23 cellular contexts compared by ENCODE assay signal in the genomic region with DNA sequence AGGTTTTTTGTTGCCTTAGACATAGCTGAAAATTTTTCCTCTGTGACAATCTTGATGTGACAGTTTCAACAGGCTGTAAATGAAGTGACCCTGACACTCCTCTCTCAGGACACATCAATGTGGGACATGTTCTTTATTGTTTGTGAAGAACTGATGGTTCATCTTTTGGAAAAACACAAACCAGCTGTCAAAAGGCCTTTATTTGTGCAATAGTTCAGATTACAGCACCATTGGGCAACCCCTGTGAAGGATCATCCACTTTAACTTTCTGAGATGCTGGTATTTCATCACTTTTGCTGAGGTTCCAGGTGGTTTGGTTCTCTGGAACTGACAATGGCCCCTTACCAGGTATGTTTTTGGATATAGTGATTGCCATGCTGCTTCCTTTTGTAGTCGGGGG. TPM values are rescaled to one million over a fixed set of nuclear protein-coding genes. Genes with fewer than 3 reads are reported as not detected.
DNase-seq lines count a peak whose midpoint lies in the region; ATAC-seq and TF ChIP-seq lines count a peak whose summit lies in the region.
"Had no signal": no experiment of that assay in that cellular context is flagged by ENCODE, and none has a peak within 500 bp of the region (broad histone marks: within the 10 kb centered on the region; RNA-seq: fewer than 3 reads in every experiment).

No MANE protein-coding gene starts in this region.

- DNase-seq in adipocyte (ENCODE audit: low read depth) (peak; percentile 82), fibroblast of gingiva (ENCODE audit: low read depth) (peak; percentile 50), left lobe of liver (ENCODE audit: low spot score) (peak; percentile 62), renal cortical epithelial cell (ENCODE audit: low read depth) (peak; percentile 15), A673 (ENCODE audit: low spot score) (no peak), coronary artery (ENCODE audit: low spot score) (no peak), NCI-H1436 (lab: John Stamatoyannopoulos, UW) (no peak)
- no peak for DNase-seq in activated effector memory CD4-positive, alpha-beta T cell treated with anti-CD3 and anti-CD28 coated beads, Interleukin-2, amount 50 U/mL, for 16 hours
- DNase-seq: Caco-2; CD4-positive, alpha-beta T cell; DMS 273 treated with DMSO at 0.1 percent for 48 hours; DMS79 treated with DMSO at 0.1 percent for 48 hours; H9; HFFc6; KBM-7; NCI-H1694 treated with DMSO at 0.1 percent for 48 hours; NCI-H2107; NCI-H446 treated with DMSO at 0.1 percent for 48 hours; NCI-H526 treated with DMSO at 0.1 percent for 48 hours; OCI-M1 had no signal

- intact Hi-C loops in A673 (cut with micrococcal nuclease; ENCODE audit: unreplicated experiment): no loop called here

- no peak overlapping the region for H3K9ac ChIP-seq in adipocyte (ENCODE audit: low read length)

- H3K36me3 ChIP-seq in adipocyte (ENCODE audit: control insufficient read depth, insufficient read depth, low read length, severe bottlenecking): no peaks in the 10 kb centered on the region
- H3K36me3 ChIP-seq in A673 (ENCODE audit: insufficient read depth, low read length, poor library complexity, severe bottlenecking): no peaks in the 10 kb centered on the region
- H3K36me3 ChIP-seq: SJSA1 had no signal

- H3K9me3 ChIP-seq in adipocyte (ENCODE audit: control insufficient read depth, low read length): no peaks in the 10 kb centered on the region
- no peaks in the 10 kb centered on the region for H3K9me3 ChIP-seq in A673 (ENCODE audit: low read depth, low read length, poor library complexity, severe bottlenecking)
- H3K9me3 ChIP-seq: A549, Caco-2, SJSA1 had no signal

- no peak overlapping the region for H3K27ac ChIP-seq in A673 (ENCODE audit: low read depth, low read length, poor library complexity, severe bottlenecking)
- H3K27ac ChIP-seq in coronary artery: no peak overlapping the region
- H3K27ac ChIP-seq: A549, HL-60, SJSA1 had no signal

- TF ChIP-seq CTCF in A673 (conservative IDR thresholded peaks at IDR 0.05; ENCODE audit: low read depth, low read length) (no peak), coronary artery (IDR thresholded peaks at IDR 0.05) (no peak)

- peak; percentile 64 for ATAC-seq in left lobe of liver
- ATAC-seq: A549 had no signal

- BruUV-seq in A673 (replicated peaks; lab: Mats Ljungman, UMichigan): no TSS peak

- CTCF ChIA-PET in A673 (lab: Charles Lee): no interaction called here

- H3K27me3 ChIP-seq in adipocyte (replicated peaks; ENCODE audit: control insufficient read depth, insufficient read depth, low read length) (no peaks in the 10 kb centered on the region), A673 (replicated peaks; ENCODE audit: insufficient read depth, low read depth, low read length, poor library complexity) (no peaks in the 10 kb centered on the region)
- H3K27me3 ChIP-seq: SJSA1 had no signal

- H3K4me1 ChIP-seq in adipocyte (ENCODE audit: control insufficient read depth, insufficient read depth, low read length) (peaks cover 21% of the 10 kb centered on the region), A673 (ENCODE audit: insufficient read depth, low read length, poor library complexity, severe bottlenecking) (no peaks in the 10 kb centered on the region)
- H3K4me1 ChIP-seq: A549, Caco-2, SJSA1 had no signal

- POLR2A ChIA-PET in A673 (lab: Charles Lee; ENCODE audit: low non-redundant PET): no interaction called here

- H3K4me3 ChIP-seq in adipocyte (ENCODE audit: low read length) (no peak overlapping the region), A673 (ENCODE audit: low read depth, low read length, poor library complexity, severe bottlenecking) (no peak overlapping the region), coronary artery (no peak overlapping the region)
- H3K4me3 ChIP-seq: A549, SJSA1 had no signal

RNA-seq across cellular contexts. Expression of a gene that starts 40.3 kb away (rescaled TPM):
- total RNA-seq in left lobe of liver: 72.8 TPM
- total RNA-seq in renal cortical epithelial cell: 138 and 354 TPM in 2 replicates
- total RNA-seq in A673 (2021): 130 and 137 TPM in 2 replicates

Comparison
In these comparisons a context has a peak if more than half of its experiments do, and no peak if none do; other contexts are left out.
1. DNase-seq: peak in adipocyte (single experiment), fibroblast of gingiva (single experiment), left lobe of liver (single experiment) and renal cortical epithelial cell (single experiment); none in A673 (single experiment), coronary artery (single experiment), NCI-H1436 (single experiment) and activated effector memory CD4-positive, alpha-beta T cell treated with anti-CD3 and anti-CD28 coated beads, Interleukin-2, amount 50 U/mL, for 16 hours (single experiment).